ENCODE assay signal across 37 cellular contexts in the genomic region with DNA sequence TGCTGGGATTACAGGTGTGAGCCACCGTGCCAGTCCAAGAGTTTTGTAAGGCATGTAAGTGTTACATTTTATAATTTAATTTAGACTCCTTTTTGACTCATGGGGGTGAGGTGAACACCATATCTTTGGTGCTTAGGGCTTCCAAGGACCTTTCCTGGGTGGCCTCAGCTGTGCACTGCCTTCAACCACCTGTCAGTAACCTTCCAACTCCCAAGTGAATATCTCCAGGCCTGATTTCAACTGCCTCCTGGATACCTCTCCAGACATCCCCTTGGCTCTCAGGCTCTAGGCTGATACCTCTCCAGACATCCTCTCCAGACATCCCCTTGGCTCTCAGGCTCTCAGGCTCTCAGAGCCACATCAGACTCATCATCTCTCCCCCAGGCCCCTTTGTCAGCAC. TPM values are rescaled to one million over a fixed set of nuclear protein-coding genes. Genes with fewer than 3 reads are reported as not detected.
"Had no signal": no experiment of that assay in that cellular context is flagged by ENCODE, and none has a peak within 500 bp of the region (broad histone marks: within the 10 kb centered on the region; RNA-seq: fewer than 3 reads in every experiment).

No MANE protein-coding gene starts in this region.

- DNase-seq: activated CD4-positive, alpha-beta T cell treated with anti-CD3 and anti-CD28 coated beads, Interleukin-2, amount 10 ng/mL, durations not matched to agents 24 days and 14 days; activated CD4-positive, alpha-beta T cell treated with anti-CD3 and anti-CD28 coated beads, Interleukin-2, amount 50 U/mL, for 4 hours; activated CD4-positive, CD25-positive, alpha-beta regulatory T cell; activated CD8-positive, alpha-beta T cell treated with anti-CD3 and anti-CD28 coated beads for 36 hours; activated naive CD4-positive, alpha-beta T cell; activated naive CD4-positive, alpha-beta T cell treated with anti-CD3 and anti-CD28 coated beads, Interleukin-2, amount 50 U/mL, for 16 hours; activated naive CD8-positive, alpha-beta T cell treated with anti-CD3 and anti-CD28 coated beads for 36 hours; activated T-cell treated with anti-CD3 and anti-CD28 coated beads for 4 hours; activated T-cell treated with anti-CD3 and anti-CD28 coated beads, Interleukin-2, amount 50 U/mL, for 4 hours; amniotic stem cell; brain microvascular endothelial cell; Karpas-422; KBM-7; MG63; NCI-H1048; NCI-H1105 treated with DMSO at 0.1 percent for 48 hours; NCI-H1436; NCI-H1694; NCI-H1930; NCI-H2081 treated with DMSO at 0.1 percent for 48 hours; NCI-H226; NCI-H446 treated with DMSO at 0.1 percent for 48 hours; NCI-H524; NCI-H69; NK-92 treated with Interleukin-12 subunit alpha and Interleukin-12 subunit beta, amount 100 ng/mL, for 24 hours; PC-3; Peyer's patch; RPMI8226; SIG-M5; SW 1271; T-helper 1 cell; T1000; WERI-Rb-1 had no signal

- H3K9me3 ChIP-seq: MG63, Peyer's patch had no signal

- H3K9me3 Mint-ChIP-seq: activated CD4-positive, alpha-beta T cell treated with anti-CD3 and anti-CD28 coated beads, Interleukin-2, amount 10 ng/mL, durations not matched to agents 24 days and 14 days; activated CD8-positive, alpha-beta T cell treated with anti-CD3 and anti-CD28 coated beads for 36 hours; activated naive CD8-positive, alpha-beta T cell treated with anti-CD3 and anti-CD28 coated beads for 36 hours; activated T-cell treated with anti-CD3 and anti-CD28 coated beads, Interleukin-2, amount 50 U/mL, for 4 hours; central memory CD8-positive, alpha-beta T cell had no signal

- ATAC-seq: activated CD8-positive, alpha-beta T cell treated with anti-CD3 and anti-CD28 coated beads for 36 hours; activated T-cell treated with anti-CD3 and anti-CD28 coated beads, Interleukin-2, amount 50 U/mL, for 4 hours; PC-3 had no signal

- H3K27me3 ChIP-seq: brain microvascular endothelial cell, MG63 had no signal

- H3K36me3 Mint-ChIP-seq: activated naive CD8-positive, alpha-beta T cell treated with anti-CD3 and anti-CD28 coated beads for 36 hours had no signal

- H3K27ac ChIP-seq: brain microvascular endothelial cell, Peyer's patch, WERI-Rb-1 had no signal

- H3K4me3 ChIP-seq: MG63, Peyer's patch had no signal

- H3K4me3 Mint-ChIP-seq: activated CD4-positive, alpha-beta T cell treated with anti-CD3 and anti-CD28 coated beads, Interleukin-2, amount 10 ng/mL, durations not matched to agents 24 days and 14 days; activated CD8-positive, alpha-beta T cell treated with anti-CD3 and anti-CD28 coated beads for 36 hours; activated naive CD8-positive, alpha-beta T cell treated with anti-CD3 and anti-CD28 coated beads for 36 hours; activated T-cell treated with anti-CD3 and anti-CD28 coated beads, Interleukin-2, amount 50 U/mL, for 4 hours; central memory CD8-positive, alpha-beta T cell had no signal

- H3K27ac Mint-ChIP-seq: activated CD4-positive, alpha-beta T cell treated with anti-CD3 and anti-CD28 coated beads, Interleukin-2, amount 10 ng/mL, durations not matched to agents 24 days and 14 days; activated CD8-positive, alpha-beta T cell treated with anti-CD3 and anti-CD28 coated beads for 36 hours; activated naive CD8-positive, alpha-beta T cell treated with anti-CD3 and anti-CD28 coated beads for 36 hours had no signal

- H3K36me3 ChIP-seq: brain microvascular endothelial cell, MG63, Peyer's patch, WERI-Rb-1 had no signal

RNA-seq across cellular contexts. Expression of a gene that starts 35.7 kb away (rescaled TPM):
- total RNA-seq: activated CD4-positive, alpha-beta T cell treated with anti-CD3 and anti-CD28 coated beads, Interleukin-2, amount 10 ng/mL, durations not matched to agents 24 days and 14 days; activated CD8-positive, alpha-beta T cell treated with anti-CD3 and anti-CD28 coated beads for 36 hours; activated naive CD8-positive, alpha-beta T cell treated with anti-CD3 and anti-CD28 coated beads for 36 hours; activated T-cell treated with anti-CD3 and anti-CD28 coated beads, Interleukin-2, amount 50 U/mL, for 4 hours; aorta; chondrocyte; PC-3; Peyer's patch; T-helper 2 cell treated with Interferon-gamma antibody and Interleukin-4, amounts not matched to agents 100 ng/mL and 5 ng/mL, for 36 hours had no signal
